ENCODE assay signal across 1 cellular context in genomic region chr7:135328053-135328452, GRCh38.
TF ChIP-seq lines count a peak whose summit lies in the region.

No MANE protein-coding gene starts in this region.

TF ChIP-seq in H1, 55 proteins besides CTCF, POLR2A, EP300 and RAD21 (continued from another document):
- no peak for TF ChIP-seq USF2 (IDR thresholded peaks at IDR 0.05; ENCODE audit: low read length)
- TF ChIP-seq POLR2AphosphoS5 (IDR thresholded peaks at IDR 0.05; ENCODE audit: low read depth, low read length), result no peak
- no peak for TF ChIP-seq SIRT6 (IDR thresholded peaks at IDR 0.05; ENCODE audit: low read length)
- TF ChIP-seq CEBPB (IDR thresholded peaks at IDR 0.05; ENCODE audit: low read depth, low read length), result no peak
- no peak for TF ChIP-seq CHD1 (IDR thresholded peaks at IDR 0.05; ENCODE audit: low read depth, low read length)
- no peak for TF ChIP-seq SIN3A (conservative IDR thresholded peaks at IDR 0.05 in 1 of 2, IDR thresholded peaks at IDR 0.05 in 1 of 2; ENCODE audit: low read depth in 1 of 2, low read length in 2 of 2)
- no peak for TF ChIP-seq TBP (IDR thresholded peaks at IDR 0.05; ENCODE audit: low read depth, low read length)
- no peak for TF ChIP-seq NANOG (IDR thresholded peaks at IDR 0.05; ENCODE audit: insufficient read depth, low read depth, low read length, poor library complexity, severe bottlenecking)
TF ChIP-seq in H1: peak in this region for 0.
